In the genomic region with DNA sequence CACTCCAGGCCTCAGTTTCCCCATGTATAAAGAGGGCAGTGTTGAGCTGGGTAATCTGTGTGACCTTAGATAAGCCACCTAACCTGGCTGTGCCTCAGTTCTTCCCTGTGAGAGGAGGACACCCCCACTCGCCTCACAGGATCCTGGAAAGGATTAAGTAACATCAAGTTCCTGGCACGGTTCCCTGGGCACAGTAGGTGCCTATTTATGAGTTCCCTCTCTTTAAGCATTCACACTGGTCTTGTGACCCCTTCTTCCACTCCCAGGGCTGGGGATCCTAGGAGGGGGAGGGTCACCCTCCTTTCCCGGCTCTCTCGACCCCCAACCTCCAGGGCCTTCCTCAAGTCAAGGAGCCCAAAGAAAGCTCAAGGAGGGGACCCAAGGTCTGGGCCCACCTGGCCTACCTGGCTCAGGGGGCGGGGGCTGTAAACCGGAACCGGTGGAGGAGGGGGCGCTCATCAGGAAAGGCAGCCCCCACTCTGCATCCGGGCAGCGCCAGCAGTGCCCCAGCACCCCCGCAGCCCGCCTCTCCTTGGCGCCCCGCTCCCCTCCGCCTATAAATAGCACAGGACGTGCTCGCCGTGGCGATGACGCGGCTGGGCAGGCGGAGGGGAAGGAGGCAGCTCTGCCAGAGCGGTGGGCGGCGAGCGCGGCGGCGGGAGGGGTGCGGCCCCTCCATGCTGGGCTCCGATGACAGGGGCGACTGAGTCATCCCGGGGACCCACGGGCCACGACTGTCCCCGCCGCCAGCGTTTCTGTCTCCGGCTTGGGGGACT, we compare ENCODE assay signal across 1 cellular context.
TF ChIP-seq lines count a peak whose summit lies in the region.

No MANE protein-coding gene starts in this region.

TF ChIP-seq in endothelial cell of umbilical vein, 7 proteins besides CTCF, POLR2A, EP300 and RAD21:
- TF ChIP-seq JUN (IDR thresholded peaks at IDR 0.05; ENCODE audit: borderline replicate concordance, insufficient read depth, insufficient read length, low read depth): no peak
- no peak for TF ChIP-seq FOS (IDR thresholded peaks at IDR 0.05; ENCODE audit: borderline replicate concordance, insufficient read depth, low read length)
- TF ChIP-seq POLR2AphosphoS5 (IDR thresholded peaks at IDR 0.05; ENCODE audit: insufficient read depth, low read depth, low read length): no peak
- no peak for TF ChIP-seq GATA2 (IDR thresholded peaks at IDR 0.05; ENCODE audit: insufficient read depth, insufficient read length, low read depth, low read length)
- TF ChIP-seq MYC (IDR thresholded peaks at IDR 0.05; ENCODE audit: low read depth, low read length): no peak
- TF ChIP-seq, protein P1, sequence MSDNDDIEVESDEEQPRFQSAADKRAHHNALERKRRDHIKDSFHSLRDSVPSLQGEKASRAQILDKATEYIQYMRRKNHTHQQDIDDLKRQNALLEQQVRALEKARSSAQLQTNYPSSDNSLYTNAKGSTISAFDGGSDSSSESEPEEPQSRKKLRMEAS (IDR thresholded peaks at IDR 0.05; ENCODE audit: insufficient read depth, insufficient read length): no peak
- TF ChIP-seq EZH2 (IDR thresholded peaks at IDR 0.05; ENCODE audit: borderline replicate concordance, low read depth, low read length, severe bottlenecking): no peak
